16 cellular contexts compared by ENCODE assay signal in the genomic region with DNA sequence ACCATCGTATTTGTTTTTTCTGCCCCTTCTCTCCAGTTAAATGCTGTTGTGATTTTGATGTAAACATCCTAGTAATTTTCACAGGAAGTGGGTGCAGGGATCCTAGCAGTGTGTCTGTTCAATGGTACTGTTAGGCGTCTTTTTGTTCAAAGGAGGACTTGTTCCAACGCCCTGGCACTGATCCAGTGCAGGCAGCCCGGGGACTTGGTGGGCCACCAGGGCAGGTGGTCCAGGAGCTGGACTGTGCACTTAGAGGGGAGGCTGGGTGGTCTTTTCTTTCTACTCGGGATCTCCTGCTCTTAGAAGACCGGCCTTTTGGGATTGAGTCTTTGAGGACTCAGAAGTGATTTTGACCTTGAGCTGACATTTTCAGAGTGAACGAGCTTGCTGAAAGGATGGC. TPM values are rescaled to one million over a fixed set of nuclear protein-coding genes. Genes with fewer than 3 reads are reported as not detected.
DNase-seq lines count a peak whose midpoint lies in the region; ATAC-seq and TF ChIP-seq lines count a peak whose summit lies in the region.
"Had no signal": no experiment of that assay in that cellular context is flagged by ENCODE, and none has a peak within 500 bp of the region (broad histone marks: within the 10 kb centered on the region; RNA-seq: fewer than 3 reads in every experiment).

No MANE protein-coding gene starts in this region.

- DNase-seq in NCI-H1105 treated with DMSO at 0.1 percent for 48 hours (lab: John Stamatoyannopoulos, UW) (peak; percentile 9), NCI-H1105 (lab: John Stamatoyannopoulos, UW) (no peak), dorsolateral prefrontal cortex (peak in 3 of 10 donors; percentile 27 to 50 (median 34)), body of pancreas (no peak)
- peak in 1 of 9 donors; percentile 10 for DNase-seq in naive thymus-derived CD4-positive, alpha-beta T cell
- DNase-seq in stimulated activated naive CD4-positive, alpha-beta T cell (lab: John Stamatoyannopoulos, UW), result no peak
- DNase-seq: 8988T, DMS53, HCEC 1CT, NCI-H1048, NCI-H446 treated with DMSO at 0.1 percent for 48 hours, SHP77 treated with DMSO at 0.1 percent for 48 hours had no signal

- H3K36me3 ChIP-seq in KOPT-K1 (ENCODE audit: insufficient read depth, low read length) (no peaks in the 10 kb centered on the region), body of pancreas (replicated peaks in 1 of 2; ENCODE audit: insufficient read depth in 1 of 2, low read depth in 2 of 2) (no peaks in the 10 kb centered on the region)
- H3K36me3 ChIP-seq in naive thymus-derived CD4-positive, alpha-beta T cell (ENCODE audit: control insufficient read depth in 2 of 3, insufficient read depth in 3 of 3, low read length in 3 of 3), result no peaks in the 10 kb centered on the region

- intact Hi-C loops in dorsolateral prefrontal cortex (cut with DNase I), result loop anchor here in 1 of 2 donors (10.0 kb wide), 1 partner anchor 50 kb away; no protein-coding TSS in a partner anchor
- intact Hi-C loops in naive thymus-derived CD4-positive, alpha-beta T cell (cut with micrococcal nuclease), result no loop called here
- intact Hi-C loops in body of pancreas (cut with DNase I), result no loop called here

- H3K27me3 ChIP-seq in dorsolateral prefrontal cortex, result peaks cover 0 to 18% (median 0%) of the 10 kb centered on the region in 45 donors
- H3K27me3 ChIP-seq in naive thymus-derived CD4-positive, alpha-beta T cell (ENCODE audit: control insufficient read depth in 2 of 2, insufficient read depth in 2 of 2, low read length in 2 of 2), result no peaks in the 10 kb centered on the region
- H3K27me3 ChIP-seq in body of pancreas, result no peaks in the 10 kb centered on the region

- peaks cover 0 to 10% (median 0%) of the 10 kb centered on the region in 5 donors for H3K27me3 Mint-ChIP-seq in naive thymus-derived CD4-positive, alpha-beta T cell

- H3K27ac Mint-ChIP-seq in naive thymus-derived CD4-positive, alpha-beta T cell, result peak overlapping the region in 8 of 9 donors; percentile 16 to 95 (median 56)

- peaks cover 0 to 5% (median 0%) of the 10 kb centered on the region in 5 donors for H3K36me3 Mint-ChIP-seq in naive thymus-derived CD4-positive, alpha-beta T cell

- H3K9me3 ChIP-seq in KOPT-K1 (ENCODE audit: insufficient read depth, low read length, poor library complexity, severe bottlenecking), result no peaks in the 10 kb centered on the region
- H3K9me3 ChIP-seq in naive thymus-derived CD4-positive, alpha-beta T cell (ENCODE audit: control insufficient read depth in 2 of 3, low read length in 3 of 3), result no peaks in the 10 kb centered on the region
- H3K9me3 ChIP-seq in body of pancreas, result no peaks in the 10 kb centered on the region

- peak overlapping the region; percentile 8 for H3K27ac ChIP-seq in KOPT-K1 (ENCODE audit: low read depth, low read length, poor library complexity, severe bottlenecking)
- peak overlapping the region in 54 of 59 donors; percentile 5 to 91 (median 72) for H3K27ac ChIP-seq in dorsolateral prefrontal cortex
- peak overlapping the region; percentile 7 for H3K27ac ChIP-seq in naive thymus-derived CD4-positive, alpha-beta T cell (ENCODE audit: low read depth, low read length)
- H3K27ac ChIP-seq in body of pancreas, result no peak overlapping the region
- H3K27ac ChIP-seq: HL-60 had no signal

- ATAC-seq in naive thymus-derived CD4-positive, alpha-beta T cell, result no peak
- ATAC-seq in GM19397 (IDR thresholded peaks at IDR 0.05; ENCODE audit: unreplicated experiment) (no peak), body of pancreas (no peak)
- ATAC-seq: K562 had no signal

- TF ChIP-seq CTCF in dorsolateral prefrontal cortex (IDR thresholded peaks at IDR 0.05 in 54 of 56, conservative IDR thresholded peaks at IDR 0.05 in 2 of 56; ENCODE audit: low read depth in 1 of 56, partially characterized antibody in 56 of 56) (no peak), body of pancreas (IDR thresholded peaks at IDR 0.05) (no peak)

- peaks cover 8 to 43% (median 33%) of the 10 kb centered on the region in 7 donors for H3K4me1 Mint-ChIP-seq in naive thymus-derived CD4-positive, alpha-beta T cell

- peaks cover 12 to 27% of the 10 kb centered on the region in 2 donors for H3K4me1 ChIP-seq in naive thymus-derived CD4-positive, alpha-beta T cell (ENCODE audit: control insufficient read depth in 2 of 2, insufficient read depth in 2 of 2, low read length in 2 of 2)
- H3K4me1 ChIP-seq in body of pancreas, result no peaks in the 10 kb centered on the region

- POLR2A ChIA-PET in naive thymus-derived CD4-positive, alpha-beta T cell (lab: Charles Lee), result interaction anchor here (0.7 kb wide), 1 partner anchor 9 kb away, joined by 5 read pairs; no protein-coding TSS in a partner anchor

- CTCF ChIA-PET in naive thymus-derived CD4-positive, alpha-beta T cell (lab: Charles Lee), result interaction anchor here (2.3 kb wide), 1 partner anchor 16 kb away, joined by 8 read pairs; no protein-coding TSS in a partner anchor

- WGBS in body of pancreas, 2 donors, result 27 to 37% methylated on average over 7 of the region's 7 CpGs

- H3K4me3 ChIP-seq in dorsolateral prefrontal cortex (peak overlapping the region in 33 of 59 donors; percentile 1 to 49 (median 25)), body of pancreas (no peak overlapping the region)
- H3K4me3 ChIP-seq in naive thymus-derived CD4-positive, alpha-beta T cell (ENCODE audit: low read length), result no peak overlapping the region
- H3K4me3 ChIP-seq: K562 had no signal

- no peak for TF ChIP-seq POLR2A in body of pancreas (IDR thresholded peaks at IDR 0.05)

- H3K9me3 Mint-ChIP-seq in naive thymus-derived CD4-positive, alpha-beta T cell, result peaks cover 0 to 11% (median 0%) of the 10 kb centered on the region in 11 donors

- peak overlapping the region in 6 of 10 donors; percentile 6 to 58 (median 50) for H3K4me3 Mint-ChIP-seq in naive thymus-derived CD4-positive, alpha-beta T cell

RNA-seq across cellular contexts. Expression of a gene that starts 41.1 kb away (rescaled TPM):
- total RNA-seq in dorsolateral prefrontal cortex, result 10 to 100 TPM in 101 of 120 experiments, 1 to 10 TPM in 19; 5.9 to 47.3 (median 14.2) TPM
- not detected for total RNA-seq in naive thymus-derived CD4-positive, alpha-beta T cell
- polyA plus RNA-seq in naive thymus-derived CD4-positive, alpha-beta T cell, result not detected
- total RNA-seq in body of pancreas, result 1 to 10 TPM; 3.1 to 9.6 TPM
- total RNA-seq: K562 had no signal

Comparison
In these comparisons a context has a peak if more than half of its experiments do, and no peak if none do; other contexts are left out.
1. H3K27ac ChIP-seq: peak in KOPT-K1 (single experiment), dorsolateral prefrontal cortex (54 of 59) and naive thymus-derived CD4-positive, alpha-beta T cell (single experiment); none in body of pancreas (0 of 4).
2. H3K4me3 ChIP-seq: peak in dorsolateral prefrontal cortex (33 of 59); none in naive thymus-derived CD4-positive, alpha-beta T cell (single experiment) and body of pancreas (0 of 2).
3. RNA of a gene that starts 41.1 kb away (total RNA-seq): 5.9 to 47.3 TPM in dorsolateral prefrontal cortex and 3.1 to 9.6 TPM in body of pancreas; not detected in naive thymus-derived CD4-positive, alpha-beta T cell; every median in the first group is over 4 times any median in the second.